Comparison of ENCODE assay signal across 8 cellular contexts in genomic region chr6:79233611-79234149, GRCh38. TPM values are rescaled to one million over a fixed set of nuclear protein-coding genes. Genes with fewer than 3 reads are reported as not detected.
A peak's percentile ranks its signal among the peaks of the same experiment; 100 is the strongest.
DNase-seq lines count a peak whose midpoint lies in the region; ATAC-seq and TF ChIP-seq lines count a peak whose summit lies in the region.

No MANE protein-coding gene starts in this region.

- no peaks in the 10 kb centered on the region for H3K9me3 ChIP-seq in ES-I3 (ENCODE audit: control insufficient read depth, insufficient read depth, low read length)
- no peaks in the 10 kb centered on the region for H3K9me3 ChIP-seq in RWPE2 (ENCODE audit: severe bottlenecking)
- no peaks in the 10 kb centered on the region for H3K9me3 ChIP-seq in neural progenitor cell (ENCODE audit: low read depth)
- no peaks in the 10 kb centered on the region for H3K9me3 ChIP-seq in stomach smooth muscle (ENCODE audit: control insufficient read depth in 2 of 2, low read length in 2 of 2)

- H3K4me1 ChIP-seq in ES-I3 (ENCODE audit: insufficient read depth, low read length), result 0 out of 2 replicates have a peak, but pooled peaks cover 3% of the 10 kb centered on the region
- peaks cover 7% of the 10 kb centered on the region for H3K4me1 ChIP-seq in RWPE2 (ENCODE audit: insufficient read depth, poor library complexity, severe bottlenecking)
- H3K4me1 ChIP-seq in neural progenitor cell, result peaks cover 6% of the 10 kb centered on the region
- H3K4me1 ChIP-seq in stomach smooth muscle (ENCODE audit: control insufficient read depth, insufficient read depth, low read length), result peaks cover 3% of the 10 kb centered on the region

- H3F3A ChIP-seq in neural progenitor cell (ENCODE audit: low read depth), result peaks cover 16% of the 10 kb centered on the region

- peak overlapping the region; percentile 88 for H2AFZ ChIP-seq in neural progenitor cell (replicated peaks)

- DNase-seq in H4 (ENCODE audit: low spot score), result peak; percentile 84
- DNase-seq in LNCaP clone FGC (ENCODE audit: low read depth), result peak; percentile 48
- peak; percentile 86 for DNase-seq in RWPE2 (ENCODE audit: low spot score)
- peak; percentile 65 for DNase-seq in activated gamma-delta T cell (lab: John Stamatoyannopoulos, UW)
- peak; percentile 87 to 95 for DNase-seq in foreskin fibroblast
- DNase-seq in neural progenitor cell (ENCODE audit: low spot score), result peak; percentile 84

- peaks cover 14% of the 10 kb centered on the region for H3K9me3 Mint-ChIP-seq in neural progenitor cell

- H3K27ac Mint-ChIP-seq in neural progenitor cell, result peak overlapping the region; percentile 61

- H3K4me2 ChIP-seq in neural progenitor cell, result peak overlapping the region; percentile 76

- H3K27ac ChIP-seq in RWPE2 (ENCODE audit: poor library complexity, severe bottlenecking) (peak overlapping the region; percentile 58), neural progenitor cell (no peak overlapping the region), stomach smooth muscle (ENCODE audit: low read length) (peak overlapping the region; percentile 86)

- TF ChIP-seq CTCF in LNCaP clone FGC (IDR thresholded peaks at IDR 0.05; ENCODE audit: control insufficient read depth, extremely low read depth, insufficient read depth), result peak; percentile 24; the same call in 1 of the 2 replicates
- TF ChIP-seq CTCF in RWPE2 (IDR thresholded peaks at IDR 0.05; ENCODE audit: poor library complexity, severe bottlenecking), result peak; percentile 8
- TF ChIP-seq CTCF in foreskin fibroblast (IDR thresholded peaks at IDR 0.05; ENCODE audit: low read depth, low read length), result peak; percentile 17
- peak; percentile 37 for TF ChIP-seq CTCF in neural progenitor cell (IDR thresholded peaks at IDR 0.05)

- H3K27me3 ChIP-seq in RWPE2 (ENCODE audit: insufficient read depth, poor library complexity, severe bottlenecking), result no peaks in the 10 kb centered on the region
- no peaks in the 10 kb centered on the region for H3K27me3 ChIP-seq in neural progenitor cell
- no peaks in the 10 kb centered on the region for H3K27me3 ChIP-seq in stomach smooth muscle (ENCODE audit: control insufficient read depth in 1 of 2, insufficient read depth in 2 of 2, low read length in 2 of 2)

- H3K36me3 ChIP-seq in ES-I3 (ENCODE audit: insufficient read depth, low read length) (no peaks in the 10 kb centered on the region), RWPE2 (ENCODE audit: low read depth) (no peaks in the 10 kb centered on the region), neural progenitor cell (no peaks in the 10 kb centered on the region), stomach smooth muscle (ENCODE audit: control insufficient read depth in 2 of 2, insufficient read depth in 2 of 2, low read length in 2 of 2) (no peaks in the 10 kb centered on the region)

- H3K36me3 Mint-ChIP-seq in neural progenitor cell, result peaks cover 19% of the 10 kb centered on the region

- peaks cover 57% of the 10 kb centered on the region for H3K79me2 ChIP-seq in neural progenitor cell (ENCODE audit: low read depth)

- H3K27me3 Mint-ChIP-seq in neural progenitor cell (ENCODE audit: insufficient read depth, low read depth), result no peaks in the 10 kb centered on the region

- H4K20me1 ChIP-seq in neural progenitor cell (ENCODE audit: low read depth), result peaks cover 9% of the 10 kb centered on the region

- peak overlapping the region; percentile 95 for H3K4me3 ChIP-seq in LNCaP clone FGC (ENCODE audit: low read depth, low read length)
- H3K4me3 ChIP-seq in RWPE2 (ENCODE audit: severe bottlenecking), result peak overlapping the region; percentile 50
- H3K4me3 ChIP-seq in foreskin fibroblast (ENCODE audit: low read depth in 1 of 2, low read length in 2 of 2), result peak overlapping the region; percentile 78 to 98
- peak overlapping the region; percentile 57 for H3K4me3 ChIP-seq in neural progenitor cell
- H3K4me3 ChIP-seq in stomach smooth muscle (ENCODE audit: low read length in 2 of 2), result peak overlapping the region; percentile 88 to 97

- ATAC-seq in RWPE2 (ENCODE audit: low read depth), result peak; percentile 89

- H3K4me3 Mint-ChIP-seq in neural progenitor cell, result peak overlapping the region; percentile 92

- H3K4me1 Mint-ChIP-seq in neural progenitor cell, result peaks cover 5% of the 10 kb centered on the region

- H3K9ac ChIP-seq in ES-I3 (ENCODE audit: low read depth, low read length) (peak overlapping the region; percentile 85), neural progenitor cell (no peak overlapping the region), stomach smooth muscle (ENCODE audit: low read length in 2 of 2) (peak overlapping the region; percentile 85 to 86)

RNA-seq across cellular contexts. Expression of gene HMGN3, which starts 0.8 kb away (rescaled TPM):
- total RNA-seq in H4 (2014; rRNA removed; shearing (Covaris generic)), result 150 and 172 TPM in 2 replicates
- 166 and 308 TPM in 2 replicates for total RNA-seq in neural progenitor cell (ENCODE audit: low replicate concordance)
